In the genomic region with DNA sequence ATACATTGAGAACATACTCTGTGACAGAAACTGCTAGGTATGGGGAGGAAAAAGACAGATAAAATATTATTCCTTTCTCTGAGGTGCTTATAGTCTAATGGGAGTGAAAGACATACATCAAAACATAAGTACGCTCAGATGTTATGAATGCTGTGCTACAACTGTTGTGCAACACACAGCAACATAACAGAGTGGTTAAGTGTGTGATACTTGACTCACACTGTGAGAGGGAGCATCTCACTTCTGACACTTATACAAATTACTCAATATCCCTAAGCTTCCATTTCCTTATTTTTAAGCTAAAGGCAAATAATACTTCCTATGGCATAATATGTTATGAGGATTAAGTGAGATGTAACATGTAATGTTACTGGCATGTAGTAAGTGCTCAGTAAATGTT, we compare ENCODE assay signal across 22 cellular contexts.
DNase-seq lines count a peak whose midpoint lies in the region; ATAC-seq and TF ChIP-seq lines count a peak whose summit lies in the region.
"Had no signal": no experiment of that assay in that cellular context is flagged by ENCODE, and none has a peak within 500 bp of the region (broad histone marks: within the 10 kb centered on the region; RNA-seq: fewer than 3 reads in every experiment).

No MANE protein-coding gene starts in this region.

- POLR2A ChIA-PET in HEK293T (lab: Yijun Ruan, JAX), result no interaction called here

- no peak overlapping the region for H3K27ac Mint-ChIP-seq in stimulated activated naive B cell treated with anti-CD40 and anti-IgM and Interleukin-4, amounts not matched to agents 10 μg/mL and 1 μg/mL and 100 μg/mL, for 72 hours
- H3K27ac Mint-ChIP-seq in activated CD8-positive, alpha-beta memory T cell treated with anti-CD3 and anti-CD28 coated beads, Interleukin-2, amount 10 ng/mL, durations not matched to agents 7 days and 5 days, result no peak overlapping the region
- H3K27ac Mint-ChIP-seq: activated B cell treated with CpG ODN at 0.5 μM for 24 hours; brain; immature natural killer cell; neural progenitor cell; stimulated activated effector memory CD8-positive, alpha-beta T cell treated with anti-CD3 and anti-CD28 coated beads, Interleukin-12 subunit alpha, Interleukin-12 subunit beta, amount 100 ng/mL, for 72 hours; type B pancreatic cell had no signal

- H3K4me3 Mint-ChIP-seq in stimulated activated naive B cell treated with anti-CD40 and anti-IgM and Interleukin-4, amounts not matched to agents 10 μg/mL and 1 μg/mL and 100 μg/mL, for 72 hours, result no peak overlapping the region
- H3K4me3 Mint-ChIP-seq in activated CD8-positive, alpha-beta memory T cell treated with anti-CD3 and anti-CD28 coated beads, Interleukin-2, amount 10 ng/mL, durations not matched to agents 7 days and 5 days, result no peak overlapping the region
- H3K4me3 Mint-ChIP-seq: activated B cell treated with CpG ODN at 0.5 μM for 24 hours; brain; immature natural killer cell; neural progenitor cell; stimulated activated effector memory CD8-positive, alpha-beta T cell treated with anti-CD3 and anti-CD28 coated beads, Interleukin-12 subunit alpha, Interleukin-12 subunit beta, amount 100 ng/mL, for 72 hours; type B pancreatic cell had no signal

- H3K27me3 Mint-ChIP-seq in stimulated activated naive B cell treated with anti-CD40 and anti-IgM and Interleukin-4, amounts not matched to agents 10 μg/mL and 1 μg/mL and 100 μg/mL, for 72 hours, result peaks cover 10 to 13% of the 10 kb centered on the region in 2 donors
- peaks cover 9% of the 10 kb centered on the region for H3K27me3 Mint-ChIP-seq in activated CD8-positive, alpha-beta memory T cell treated with anti-CD3 and anti-CD28 coated beads, Interleukin-2, amount 10 ng/mL, durations not matched to agents 7 days and 5 days
- H3K27me3 Mint-ChIP-seq: brain had no signal

- H3K36me3 Mint-ChIP-seq in stimulated activated naive B cell treated with anti-CD40 and anti-IgM and Interleukin-4, amounts not matched to agents 10 μg/mL and 1 μg/mL and 100 μg/mL, for 72 hours, result no peaks in the 10 kb centered on the region
- no peaks in the 10 kb centered on the region for H3K36me3 Mint-ChIP-seq in activated CD8-positive, alpha-beta memory T cell treated with anti-CD3 and anti-CD28 coated beads, Interleukin-2, amount 10 ng/mL, durations not matched to agents 7 days and 5 days
- H3K36me3 Mint-ChIP-seq: brain; immature natural killer cell; neural progenitor cell; stimulated activated effector memory CD8-positive, alpha-beta T cell treated with anti-CD3 and anti-CD28 coated beads, Interleukin-12 subunit alpha, Interleukin-12 subunit beta, amount 100 ng/mL, for 72 hours; type B pancreatic cell had no signal

- CTCF ChIA-PET in HEK293T (lab: Yijun Ruan, JAX), result no interaction called here
- CTCF ChIA-PET in activated CD8-positive, alpha-beta memory T cell treated with anti-CD3 and anti-CD28 coated beads, Interleukin-2, amount 10 ng/mL, durations not matched to agents 7 days and 5 days (lab: Charles Lee), result interaction anchor here (1.5 kb wide), 1 partner anchor 26 kb away, joined by 3 read pairs; no protein-coding TSS in a partner anchor

- H3K4me1 Mint-ChIP-seq in stimulated activated naive B cell treated with anti-CD40 and anti-IgM and Interleukin-4, amounts not matched to agents 10 μg/mL and 1 μg/mL and 100 μg/mL, for 72 hours, result peaks cover 6 to 7% of the 10 kb centered on the region in 2 donors
- H3K4me1 Mint-ChIP-seq in activated CD8-positive, alpha-beta memory T cell treated with anti-CD3 and anti-CD28 coated beads, Interleukin-2, amount 10 ng/mL, durations not matched to agents 7 days and 5 days, result peaks cover under 1% of the 10 kb centered on the region
- H3K4me1 Mint-ChIP-seq: immature natural killer cell had no signal

- ATAC-seq in foreskin keratinocyte, result peak; percentile 93
- no peak for ATAC-seq in stimulated activated naive B cell treated with anti-CD40 and anti-IgM and Interleukin-4, amounts not matched to agents 10 μg/mL and 1 μg/mL and 100 μg/mL, for 72 hours (replicated peaks)
- ATAC-seq in HG03045 (IDR thresholded peaks at IDR 0.05; ENCODE audit: unreplicated experiment), result no peak
- no peak for ATAC-seq in activated CD8-positive, alpha-beta memory T cell treated with anti-CD3 and anti-CD28 coated beads, Interleukin-2, amount 10 ng/mL, durations not matched to agents 7 days and 5 days
- ATAC-seq: gastroesophageal sphincter; sciatic nerve; stimulated activated effector memory CD8-positive, alpha-beta T cell treated with anti-CD3 and anti-CD28 coated beads, Interleukin-12 subunit alpha, Interleukin-12 subunit beta, amount 100 ng/mL, for 72 hours had no signal

- peaks cover 3% of the 10 kb centered on the region for H3K4me1 ChIP-seq in foreskin keratinocyte

- DNase-seq in ELR (ENCODE audit: low read depth) (peak; percentile 42), MV-4-11 (lab: John Stamatoyannopoulos, UW) (peak; percentile 92), amniotic epithelial cell (ENCODE audit: low read depth) (peak; percentile 92), foreskin keratinocyte (peak; percentile 77 to 87), HEK293T (ENCODE audit: extremely low spot score) (no peak)
- no peak for DNase-seq in stimulated activated naive B cell treated with anti-CD40 and anti-IgM and Interleukin-4, amounts not matched to agents 10 μg/mL and 1 μg/mL and 100 μg/mL, for 72 hours
- no peak for DNase-seq in activated CD8-positive, alpha-beta memory T cell treated with anti-CD3 and anti-CD28 coated beads, Interleukin-2, amount 10 ng/mL, durations not matched to agents 7 days and 5 days
- DNase-seq: activated B cell treated with CpG ODN at 0.5 μM for 24 hours; activated naive CD4-positive, alpha-beta T cell treated with Interleukin-2 at 50 U/mL for 16 hours; DMS 273 treated with DMSO at 0.1 percent for 48 hours; immature natural killer cell; KG1; NCI-H1436 treated with DMSO at 0.1 percent for 48 hours; NCI-H446; OCI-M1 had no signal

- no peak for TF ChIP-seq CTCF in foreskin keratinocyte (conservative IDR thresholded peaks at IDR 0.05)

- no peaks in the 10 kb centered on the region for H3K9me3 Mint-ChIP-seq in stimulated activated naive B cell treated with anti-CD40 and anti-IgM and Interleukin-4, amounts not matched to agents 10 μg/mL and 1 μg/mL and 100 μg/mL, for 72 hours
- no peaks in the 10 kb centered on the region for H3K9me3 Mint-ChIP-seq in activated CD8-positive, alpha-beta memory T cell treated with anti-CD3 and anti-CD28 coated beads, Interleukin-2, amount 10 ng/mL, durations not matched to agents 7 days and 5 days (ENCODE audit: low read depth)
- H3K9me3 Mint-ChIP-seq: activated B cell treated with CpG ODN at 0.5 μM for 24 hours; brain; immature natural killer cell; neural progenitor cell; stimulated activated effector memory CD8-positive, alpha-beta T cell treated with anti-CD3 and anti-CD28 coated beads, Interleukin-12 subunit alpha, Interleukin-12 subunit beta, amount 100 ng/mL, for 72 hours; type B pancreatic cell had no signal

- no peaks in the 10 kb centered on the region for H3K27me3 ChIP-seq in foreskin keratinocyte
- H3K27me3 ChIP-seq: gastroesophageal sphincter, neural progenitor cell had no signal

- no peak overlapping the region for H3K27ac ChIP-seq in foreskin keratinocyte
- H3K27ac ChIP-seq: gastroesophageal sphincter, neural progenitor cell had no signal

TF ChIP-seq in HEK293T, 16 proteins besides CTCF, POLR2A, EP300 and RAD21:
- TF ChIP-seq, protein P1, sequence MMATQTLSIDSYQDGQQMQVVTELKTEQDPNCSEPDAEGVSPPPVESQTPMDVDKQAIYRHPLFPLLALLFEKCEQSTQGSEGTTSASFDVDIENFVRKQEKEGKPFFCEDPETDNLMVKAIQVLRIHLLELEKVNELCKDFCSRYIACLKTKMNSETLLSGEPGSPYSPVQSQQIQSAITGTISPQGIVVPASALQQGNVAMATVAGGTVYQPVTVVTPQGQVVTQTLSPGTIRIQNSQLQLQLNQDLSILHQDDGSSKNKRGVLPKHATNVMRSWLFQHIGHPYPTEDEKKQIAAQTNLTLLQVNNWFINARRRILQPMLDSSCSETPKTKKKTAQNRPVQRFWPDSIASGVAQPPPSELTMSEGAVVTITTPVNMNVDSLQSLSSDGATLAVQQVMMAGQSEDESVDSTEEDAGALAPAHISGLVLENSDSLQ (IDR thresholded peaks at IDR 0.05), result no peak
- TF ChIP-seq LEF1 (IDR thresholded peaks at IDR 0.05; ENCODE audit: borderline replicate concordance), result no peak
- no peak for TF ChIP-seq HDGF (IDR thresholded peaks at IDR 0.05; ENCODE audit: borderline replicate concordance)

Comparison
In these comparisons a context has a peak if more than half of its experiments do, and no peak if none do; other contexts are left out.
1. DNase-seq: peak in ELR (single experiment), MV-4-11 (single experiment), amniotic epithelial cell (single experiment) and foreskin keratinocyte (2 of 2); none in HEK293T (single experiment), stimulated activated naive B cell treated with anti-CD40 and anti-IgM and Interleukin-4, amounts not matched to agents 10 μg/mL and 1 μg/mL and 100 μg/mL, for 72 hours (single experiment) and activated CD8-positive, alpha-beta memory T cell treated with anti-CD3 and anti-CD28 coated beads, Interleukin-2, amount 10 ng/mL, durations not matched to agents 7 days and 5 days (single experiment).